Comparison of ENCODE assay signal across 3 cellular contexts in the genomic region with DNA sequence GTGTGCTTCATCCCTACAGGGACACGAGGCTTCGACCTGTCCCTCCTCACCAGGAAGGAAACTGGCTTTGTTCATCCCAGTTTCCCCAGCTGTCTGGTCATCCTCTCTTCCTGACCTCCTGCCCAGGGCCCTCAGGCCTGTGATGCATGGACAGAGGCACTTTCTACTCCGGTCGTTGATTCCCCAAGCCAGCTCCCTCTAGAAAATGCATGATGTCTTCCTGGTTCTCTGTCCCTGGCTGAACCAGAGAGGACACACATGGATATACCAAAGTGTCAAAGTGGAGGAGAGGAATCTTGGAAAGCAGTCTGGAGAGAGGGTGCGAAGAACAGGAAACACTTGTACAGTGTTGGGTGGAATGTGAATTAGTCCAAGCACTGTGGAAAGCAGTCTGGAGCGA.
DNase-seq lines count a peak whose midpoint lies in the region; TF ChIP-seq lines count a peak whose summit lies in the region.
"Not testable (repeated sequence)": the region's sequence is repeated elsewhere in the genome, so short reads cannot be mapped to it uniquely, and the experiment has no call there.

No MANE protein-coding gene starts in this region.

- TF ChIP-seq CTCF in esophagus muscularis mucosa (IDR thresholded peaks at IDR 0.05): not testable (repeated sequence)

- H3K27me3 Mint-ChIP-seq in activated CD4-positive, alpha-beta memory T cell treated with anti-CD3 and anti-CD28 coated beads for 36 hours; activated naive CD4-positive, alpha-beta T cell treated with anti-CD3 and anti-CD28 coated beads for 36 hours (ENCODE audit: low read depth): not testable (repeated sequence)

- 67% methylated on average over 6 of the region's 6 CpGs for WGBS in esophagus muscularis mucosa

- H3K4me1 Mint-ChIP-seq in activated CD4-positive, alpha-beta memory T cell treated with anti-CD3 and anti-CD28 coated beads for 36 hours (ENCODE audit: low read depth): peaks cover 33% of the 10 kb centered on the region
- H3K4me1 Mint-ChIP-seq in activated naive CD4-positive, alpha-beta T cell treated with anti-CD3 and anti-CD28 coated beads for 36 hours (ENCODE audit: low read depth): peaks cover 28% of the 10 kb centered on the region

- POLR2A ChIA-PET in activated CD4-positive, alpha-beta memory T cell treated with anti-CD3 and anti-CD28 coated beads for 36 hours (lab: Charles Lee): not testable (repeated sequence)

- TF ChIP-seq EP300 in esophagus muscularis mucosa (IDR thresholded peaks at IDR 0.05): not testable (repeated sequence)

- H3K9me3 Mint-ChIP-seq in activated CD4-positive, alpha-beta memory T cell treated with anti-CD3 and anti-CD28 coated beads for 36 hours; activated naive CD4-positive, alpha-beta T cell treated with anti-CD3 and anti-CD28 coated beads for 36 hours: not testable (repeated sequence)

- peak overlapping the region; percentile 20 for H3K27ac Mint-ChIP-seq in activated CD4-positive, alpha-beta memory T cell treated with anti-CD3 and anti-CD28 coated beads for 36 hours
- H3K27ac Mint-ChIP-seq in activated naive CD4-positive, alpha-beta T cell treated with anti-CD3 and anti-CD28 coated beads for 36 hours: peak overlapping the region; percentile 70

- H3K36me3 ChIP-seq in esophagus muscularis mucosa: not testable (repeated sequence)

- not testable (repeated sequence) for H3K27ac ChIP-seq in esophagus muscularis mucosa (replicated peaks in 1 of 4)

- H3K4me1 ChIP-seq in esophagus muscularis mucosa: not testable (repeated sequence)

- H3K9me3 ChIP-seq in esophagus muscularis mucosa: not testable (repeated sequence)

- intact Hi-C loops in activated CD4-positive, alpha-beta memory T cell treated with anti-CD3 and anti-CD28 coated beads for 36 hours (cut with micrococcal nuclease); activated naive CD4-positive, alpha-beta T cell treated with anti-CD3 and anti-CD28 coated beads for 36 hours (cut with micrococcal nuclease); esophagus muscularis mucosa (cut with DNase I): not testable (repeated sequence)

- TF ChIP-seq POLR2A in esophagus muscularis mucosa (IDR thresholded peaks at IDR 0.05; ENCODE audit: low read depth): not testable (repeated sequence)

- CTCF ChIA-PET in activated CD4-positive, alpha-beta memory T cell treated with anti-CD3 and anti-CD28 coated beads for 36 hours (lab: Charles Lee): interaction anchor here (2.1 kb wide), 1 partner anchor 26 kb away, joined by 8 read pairs; no protein-coding TSS in a partner anchor
- CTCF ChIA-PET in activated naive CD4-positive, alpha-beta T cell treated with anti-CD3 and anti-CD28 coated beads for 36 hours (lab: Charles Lee): interaction anchor here (1.1 to 2.0 kb wide), 3 partner anchors 10 to 14 kb away, joined by 3 to 5 read pairs (median 5); no protein-coding TSS in a partner anchor

- H3K4me3 ChIP-seq in esophagus muscularis mucosa: not testable (repeated sequence)

- not testable (repeated sequence) for DNase-seq in activated CD4-positive, alpha-beta memory T cell treated with anti-CD3 and anti-CD28 coated beads for 36 hours; activated naive CD4-positive, alpha-beta T cell treated with anti-CD3 and anti-CD28 coated beads for 36 hours
- DNase-seq in esophagus muscularis mucosa (ENCODE audit: extremely low spot score): peak; percentile 53

- not testable (repeated sequence) for H3K4me3 Mint-ChIP-seq in activated CD4-positive, alpha-beta memory T cell treated with anti-CD3 and anti-CD28 coated beads for 36 hours; activated naive CD4-positive, alpha-beta T cell treated with anti-CD3 and anti-CD28 coated beads for 36 hours

- peaks cover 0 to 20% (median 0%) of the 10 kb centered on the region in 4 donors for H3K27me3 ChIP-seq in esophagus muscularis mucosa

- H3K36me3 Mint-ChIP-seq in activated CD4-positive, alpha-beta memory T cell treated with anti-CD3 and anti-CD28 coated beads for 36 hours: peaks cover 11% of the 10 kb centered on the region
- peaks cover 13% of the 10 kb centered on the region for H3K36me3 Mint-ChIP-seq in activated naive CD4-positive, alpha-beta T cell treated with anti-CD3 and anti-CD28 coated beads for 36 hours (ENCODE audit: low read depth)
